ENCODE assay signal across 8 cellular contexts in the genomic region with DNA sequence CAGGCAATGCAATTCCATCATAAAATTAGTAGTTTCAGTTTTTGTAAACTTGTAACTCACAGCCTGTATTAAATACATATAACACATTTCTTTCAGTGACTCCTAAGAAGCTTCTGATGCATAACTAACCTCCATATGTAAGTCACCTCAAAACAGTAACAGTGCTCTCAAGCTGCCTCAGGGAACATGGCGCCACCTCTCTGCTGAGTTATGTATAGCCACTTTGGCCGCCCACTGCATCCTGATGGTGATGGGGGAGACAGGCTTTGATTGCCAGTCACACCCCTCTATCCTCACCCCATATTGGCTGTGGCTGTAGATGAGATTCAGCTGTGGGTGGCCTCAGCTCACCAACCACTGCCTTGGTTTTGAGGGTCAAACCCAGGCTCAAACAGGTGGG. TPM values are rescaled to one million over a fixed set of nuclear protein-coding genes. Genes with fewer than 3 reads are reported as not detected.
DNase-seq lines count a peak whose midpoint lies in the region; ATAC-seq, FAIRE-seq and TF ChIP-seq lines count a peak whose summit lies in the region.

No MANE protein-coding gene starts in this region.

- intact Hi-C loops in HepG2 (cut with micrococcal nuclease; ENCODE audit: unreplicated experiment) = no loop called here
- intact Hi-C loops in uterus (cut with DNase I; ENCODE audit: low total_unique reads) = no loop called here

- H3K4me2 ChIP-seq in A549 (no peak overlapping the region), HepG2 (ENCODE audit: low read depth, low read length) (no peak overlapping the region)

- H3K4me1 Mint-ChIP-seq in activated naive CD8-positive, alpha-beta T cell treated with anti-CD3 and anti-CD28 coated beads, Interleukin-2, amount 50 U/mL, for 24 hours = peaks cover 36% of the 10 kb centered on the region

- H3K27ac ChIP-seq in A549 = no peak overlapping the region
- H3K27ac ChIP-seq in HepG2 (ENCODE audit: extremely low read length, insufficient read depth, low read length) = no peak overlapping the region
- no peak overlapping the region for H3K27ac ChIP-seq in coronary artery
- H3K27ac ChIP-seq in uterus = no peak overlapping the region

- no peak for FAIRE-seq in A549 (lab: Jason Lieb, UNC)
- peak; percentile 61 for FAIRE-seq in HepG2 (lab: Jason Lieb, UNC)

- H3K27me3 ChIP-seq in HepG2 (ENCODE audit: control insufficient read depth in 1 of 2, insufficient read depth in 2 of 2, low read length in 2 of 2) (no peaks in the 10 kb centered on the region), uterus (no peaks in the 10 kb centered on the region)

- peaks cover 7% of the 10 kb centered on the region; the same call in 1 of the 2 replicates for H4K20me1 ChIP-seq in HepG2 (ENCODE audit: insufficient read depth, low read length)

- in situ Hi-C loops in HepG2 (cut with HindIII; ENCODE audit: extremely low pct_ligation_motif_present, low pct_unique_long_range_greater_than_20kb) = no loop called here

- H3K9me3 Mint-ChIP-seq in activated naive CD8-positive, alpha-beta T cell treated with anti-CD3 and anti-CD28 coated beads, Interleukin-2, amount 50 U/mL, for 24 hours = peaks cover 19% of the 10 kb centered on the region

- H3K9me3 ChIP-seq in A549 (0 out of 3 replicates have a peak, but pooled peaks cover 6% of the 10 kb centered on the region), HepG2 (ENCODE audit: low read length) (peaks cover 18% of the 10 kb centered on the region), uterus (no peaks in the 10 kb centered on the region)

- H3K36me3 Mint-ChIP-seq in activated naive CD8-positive, alpha-beta T cell treated with anti-CD3 and anti-CD28 coated beads, Interleukin-2, amount 50 U/mL, for 24 hours (ENCODE audit: low read depth) = peaks cover 25% of the 10 kb centered on the region

- H3K27me3 Mint-ChIP-seq in activated naive CD8-positive, alpha-beta T cell treated with anti-CD3 and anti-CD28 coated beads, Interleukin-2, amount 50 U/mL, for 24 hours = no peaks in the 10 kb centered on the region

- POLR2A ChIA-PET in A549 (lab: Yijun Ruan, JAX) (interaction anchor here (1.2 kb wide), 1 partner anchor 55 kb away, joined by 3 read pairs; a partner anchor contains a TSS), HepG2 (lab: Yijun Ruan, JAX) (no interaction called here)

- no peak overlapping the region for H2AFZ ChIP-seq in HepG2 (ENCODE audit: low read length)

- TF ChIP-seq POLR2A in A549 (IDR thresholded peaks at IDR 0.05; ENCODE audit: low read length) = no peak
- no peak for TF ChIP-seq POLR2A in HepG2 (IDR thresholded peaks at IDR 0.05; ENCODE audit: insufficient read depth in 1 of 2, low read depth in 2 of 2, low read length in 2 of 2)
- TF ChIP-seq POLR2A in uterus (IDR thresholded peaks at IDR 0.05) = no peak

- no peak for TF ChIP-seq RAD21 in A549 (conservative IDR thresholded peaks at IDR 0.05 in 1 of 2, IDR thresholded peaks at IDR 0.05 in 1 of 2)
- TF ChIP-seq RAD21 in HepG2 (CRISPR knock-in tag; IDR thresholded peaks at IDR 0.05) = no peak

- peaks cover 18% of the 10 kb centered on the region for H3K79me2 ChIP-seq in HepG2 (ENCODE audit: insufficient read depth, low read length)

- no TSS peak for BruUV-seq in HepG2 (replicated peaks; lab: Mats Ljungman, UMichigan)

- no peak overlapping the region for H3K27ac Mint-ChIP-seq in activated naive CD8-positive, alpha-beta T cell treated with anti-CD3 and anti-CD28 coated beads, Interleukin-2, amount 50 U/mL, for 24 hours

- ATAC-seq in A549 = peak; percentile 59 to 77; a peak in 4 of 6 replicates
- ATAC-seq in GM18511 (IDR thresholded peaks at IDR 0.05; ENCODE audit: unreplicated experiment) = peak; percentile 66
- ATAC-seq in activated naive CD8-positive, alpha-beta T cell treated with anti-CD3 and anti-CD28 coated beads, Interleukin-2, amount 50 U/mL, for 24 hours = peak; percentile 45
- peak; percentile 91 for ATAC-seq in HepG2

- TF ChIP-seq CTCF in A549 (IDR thresholded peaks at IDR 0.05) = peak; percentile 32; the same call in 1 of the 3 replicates
- peak; percentile 73 for TF ChIP-seq CTCF in HepG2 (CRISPR knock-in tag; IDR thresholded peaks at IDR 0.05)
- no peak for TF ChIP-seq CTCF in coronary artery (IDR thresholded peaks at IDR 0.05)
- TF ChIP-seq CTCF in uterus (IDR thresholded peaks at IDR 0.05) = no peak

- CTCF ChIA-PET in A549 (lab: Yijun Ruan, JAX) (interaction anchor here (0.6 kb wide), 1 partner anchor 14 kb away, joined by 5 read pairs; no protein-coding TSS in a partner anchor), HepG2 (lab: Yijun Ruan, JAX; ENCODE audit: low intra/inter-chr PET ratio, low total read pairs) (no interaction called here)

- H3K4me1 ChIP-seq in A549 (peaks cover 5% of the 10 kb centered on the region; the same call in 1 of the 3 replicates), HepG2 (ENCODE audit: insufficient read depth, low read length) (no peaks in the 10 kb centered on the region), uterus (no peaks in the 10 kb centered on the region)

- H3K4me3 ChIP-seq in A549 = no peak overlapping the region
- no peak overlapping the region for H3K4me3 ChIP-seq in HepG2 (replicated peaks in 1 of 3; ENCODE audit: insufficient read depth in 1 of 3, low read depth in 2 of 3, low read length in 3 of 3)
- H3K4me3 ChIP-seq in coronary artery = no peak overlapping the region
- H3K4me3 ChIP-seq in uterus = no peak overlapping the region

- no peak for TF ChIP-seq EP300 in A549 (IDR thresholded peaks at IDR 0.05)
- TF ChIP-seq EP300 in HepG2 (IDR thresholded peaks at IDR 0.05; ENCODE audit: low read depth in 2 of 2, low read length in 2 of 2) = no peak
- no peak for TF ChIP-seq EP300 in HepG2 (CRISPR knock-in tag; IDR thresholded peaks at IDR 0.05; ENCODE audit: borderline replicate concordance)

- no peak overlapping the region for H3K9ac ChIP-seq in HepG2 (ENCODE audit: insufficient read depth, low read depth, low read length)

- H3K36me3 ChIP-seq in HepG2 (replicated peaks in 1 of 2; ENCODE audit: control insufficient read depth in 1 of 2, insufficient read depth in 2 of 2, low read length in 2 of 2) (no peaks in the 10 kb centered on the region), uterus (no peaks in the 10 kb centered on the region)

- DNase-seq in A549 (ENCODE audit: low read depth in 1 of 2, low spot score in 1 of 2) (peak; percentile 15 to 53), NCI-H69 (lab: John Stamatoyannopoulos, UW) (peak; percentile 41), HepG2 (ENCODE audit: low spot score) (peak; percentile 35), coronary artery (ENCODE audit: low spot score) (no peak), nucleus accumbens (lab: John Stamatoyannopoulos, UW) (no peak), uterus (no peak)
- DNase-seq in activated naive CD8-positive, alpha-beta T cell treated with anti-CD3 and anti-CD28 coated beads, Interleukin-2, amount 50 U/mL, for 24 hours = peak; percentile 33

- no peak overlapping the region for H3K4me3 Mint-ChIP-seq in activated naive CD8-positive, alpha-beta T cell treated with anti-CD3 and anti-CD28 coated beads, Interleukin-2, amount 50 U/mL, for 24 hours

- 86% methylated on average over 2 of the region's 2 CpGs for WGBS in A549 (ENCODE audit: missing lambda C conversion rate)
- 74% methylated on average over 2 of the region's 2 CpGs for WGBS in HepG2 (ENCODE audit: low lambda C conversion rate)

TF ChIP-seq in A549, 52 proteins besides CTCF, POLR2A, EP300 and RAD21 (continues in another document):
- TF ChIP-seq ZNF302 (CRISPR knock-in tag; IDR thresholded peaks at IDR 0.05) = no peak
- TF ChIP-seq ZFP36 (IDR thresholded peaks at IDR 0.05; ENCODE audit: borderline replicate concordance, partially characterized antibody) = no peak
- TF ChIP-seq KDM1A (IDR thresholded peaks at IDR 0.05; ENCODE audit: low read depth) = no peak
- no peak for TF ChIP-seq ESRRA (IDR thresholded peaks at IDR 0.05; ENCODE audit: borderline replicate concordance, low read length)
- TF ChIP-seq NFE2L2 (conservative IDR thresholded peaks at IDR 0.05; ENCODE audit: low read length) = no peak

RNA-seq across cellular contexts. Expression of a gene that starts 54.3 kb away (rescaled TPM):
- 24.3 and 25.1 TPM in 2 replicates for polyA plus RNA-seq in A549 (2011; rRNA removed)
- polyA plus RNA-seq in A549 (2012; cell fraction: cytosol; rRNA removed) = 4.3 and 5.0 TPM in 2 replicates
- 9.1 and 11.7 TPM in 2 replicates for polyA plus RNA-seq in A549 (2012; cell fraction: nucleus; rRNA removed)
- polyA plus RNA-seq in A549 (2017; fragmentation: RNase III; extraction: RNeasy Plus Mini Kit Qiagen cat#74134 plus additional on column Dnase treatment) = 9.2 to 10.7 TPM (median 9.8 TPM) in 3 replicates
- 74.2 and 84.0 TPM in 2 replicates for polyA minus RNA-seq in A549 (2011; rRNA and poly(A)+ RNA removed)
- 37.2 and 67.1 TPM in 2 replicates for total RNA-seq in HepG2 (2016; rRNA removed; fragmentation: Illumina TruSeq; extraction: Trizol)
- total RNA-seq in HepG2 (2016; cell fraction: cytosol; rRNA removed; fragmentation: Illumina TruSeq; extraction: Trizol; ENCODE audit: low read depth) = 13.5 and 14.5 TPM in 2 replicates
- 36.8 and 61.9 TPM in 2 replicates for total RNA-seq in HepG2 (2016; cell fraction: insoluble cytoplasmic fraction; rRNA removed; fragmentation: Illumina TruSeq; extraction: Trizol)
- total RNA-seq in HepG2 (2016; cell fraction: membrane; rRNA removed; fragmentation: Illumina TruSeq; extraction: Trizol) = 13.6 and 15.8 TPM in 2 replicates
- total RNA-seq in HepG2 (2016; cell fraction: nucleus; rRNA removed; fragmentation: Illumina TruSeq; extraction: Trizol) = 75.4 and 80.4 TPM in 2 replicates
- 18.5 and 21.0 TPM in 2 replicates for polyA plus RNA-seq in HepG2 (2011; rRNA removed)
- 20.5 and 24.1 TPM in 2 replicates for polyA plus RNA-seq in HepG2 (2011; cell fraction: cytosol; rRNA removed)
- 14.7 and 16.7 TPM in 2 replicates for polyA plus RNA-seq in HepG2 (2011; cell fraction: nucleus; rRNA removed)
- polyA plus RNA-seq in HepG2 (2012) = 22.3 and 23.6 TPM in 2 replicates
- 0.95 and 1.0 TPM in 2 replicates for polyA plus RNA-seq in HepG2 (2016; cell fraction: cytosol; fragmentation: Illumina TruSeq; extraction: Trizol; ENCODE audit: low read depth)
- polyA plus RNA-seq in HepG2 (2016; cell fraction: insoluble cytoplasmic fraction; fragmentation: Illumina TruSeq; extraction: Trizol; ENCODE audit: low read depth) = 38.5 and 39.8 TPM in 2 replicates
- polyA plus RNA-seq in HepG2 (2016; cell fraction: membrane; fragmentation: Illumina TruSeq; extraction: Trizol; ENCODE audit: low read depth) = 3.2 and 4.8 TPM in 2 replicates
- 21.6 and 21.9 TPM in 2 replicates for polyA plus RNA-seq in HepG2 (2016; cell fraction: nucleus; fragmentation: Illumina TruSeq; extraction: Trizol; ENCODE audit: insufficient read depth, low read depth)
- 85.2 TPM in 2 replicates for polyA minus RNA-seq in HepG2 (2011; rRNA and poly(A)+ RNA removed; ENCODE audit: low replicate concordance)
- polyA minus RNA-seq in HepG2 (2011; cell fraction: cytosol; rRNA and poly(A)+ RNA removed) = 45.2 and 56.0 TPM in 2 replicates
- 224 and 240 TPM in 2 replicates for polyA minus RNA-seq in HepG2 (2011; cell fraction: nucleus; rRNA and poly(A)+ RNA removed)
- total RNA-seq in uterus = 100 to 1,000 TPM in 1 of 4 donors, 10 to 100 TPM in 3; 32.0 to 126 (median 41.7) TPM

Comparison
In these comparisons a context has a peak if more than half of its experiments do, and no peak if none do; other contexts are left out.
1. DNase-seq: peak in A549 (2 of 2), NCI-H69 (single experiment), activated naive CD8-positive, alpha-beta T cell treated with anti-CD3 and anti-CD28 coated beads, Interleukin-2, amount 50 U/mL, for 24 hours (single experiment) and HepG2 (single experiment); none in coronary artery (single experiment), nucleus accumbens (0 of 56) and uterus (0 of 2).
2. CTCF ChIP-seq: peak in A549 (single experiment) and HepG2 (single experiment); none in coronary artery (single experiment) and uterus (0 of 4).
3. Peak in every context shown above with its lines, with median percentiles within 50 percentile points of each other: ATAC-seq.